In genomic region chr2:241064802-241065354, GRCh38 we compare ENCODE assay signal across 1 cellular context.
TF ChIP-seq lines count a peak whose summit lies in the region.

No MANE protein-coding gene starts in this region.

TF ChIP-seq in HepG2, 621 proteins besides CTCF, POLR2A, EP300 and RAD21:
- TF ChIP-seq AKNA (CRISPR knock-in tag; IDR thresholded peaks at IDR 0.05; ENCODE audit: borderline replicate concordance) (no peak), ATRX (CRISPR knock-in tag; IDR thresholded peaks at IDR 0.05; ENCODE audit: borderline replicate concordance) (no peak), ZBTB42 (CRISPR knock-in tag; IDR thresholded peaks at IDR 0.05) (no peak), FOXJ3 (CRISPR knock-in tag; IDR thresholded peaks at IDR 0.05; ENCODE audit: borderline replicate concordance) (no peak), CC2D1A (CRISPR knock-in tag; IDR thresholded peaks at IDR 0.05) (no peak), ZSCAN9 (CRISPR knock-in tag; IDR thresholded peaks at IDR 0.05; ENCODE audit: borderline replicate concordance) (no peak), ZNF225 (CRISPR knock-in tag; IDR thresholded peaks at IDR 0.05) (no peak), MXD4 (CRISPR knock-in tag; IDR thresholded peaks at IDR 0.05) (no peak), NPAS2 (CRISPR knock-in tag; IDR thresholded peaks at IDR 0.05; ENCODE audit: borderline replicate concordance) (no peak), SRSF1 (optimal IDR thresholded peaks at IDR 0.05; ENCODE audit: low read depth, low read length) (no peak), ZBTB1 (CRISPR knock-in tag; IDR thresholded peaks at IDR 0.05; ENCODE audit: borderline replicate concordance) (no peak), NRL (CRISPR knock-in tag; IDR thresholded peaks at IDR 0.05; ENCODE audit: borderline replicate concordance) (no peak), MYNN (CRISPR knock-in tag; IDR thresholded peaks at IDR 0.05; ENCODE audit: low read depth) (no peak), GLI4 (CRISPR knock-in tag; IDR thresholded peaks at IDR 0.05; ENCODE audit: borderline replicate concordance) (no peak), ZNF335 (CRISPR knock-in tag; IDR thresholded peaks at IDR 0.05) (no peak), DBP (CRISPR knock-in tag; IDR thresholded peaks at IDR 0.05; ENCODE audit: not compliant biosample characterization) (no peak), SUZ12 (IDR thresholded peaks at IDR 0.05; ENCODE audit: low read depth, low read length) (no peak)
- TF ChIP-seq, protein P1, sequence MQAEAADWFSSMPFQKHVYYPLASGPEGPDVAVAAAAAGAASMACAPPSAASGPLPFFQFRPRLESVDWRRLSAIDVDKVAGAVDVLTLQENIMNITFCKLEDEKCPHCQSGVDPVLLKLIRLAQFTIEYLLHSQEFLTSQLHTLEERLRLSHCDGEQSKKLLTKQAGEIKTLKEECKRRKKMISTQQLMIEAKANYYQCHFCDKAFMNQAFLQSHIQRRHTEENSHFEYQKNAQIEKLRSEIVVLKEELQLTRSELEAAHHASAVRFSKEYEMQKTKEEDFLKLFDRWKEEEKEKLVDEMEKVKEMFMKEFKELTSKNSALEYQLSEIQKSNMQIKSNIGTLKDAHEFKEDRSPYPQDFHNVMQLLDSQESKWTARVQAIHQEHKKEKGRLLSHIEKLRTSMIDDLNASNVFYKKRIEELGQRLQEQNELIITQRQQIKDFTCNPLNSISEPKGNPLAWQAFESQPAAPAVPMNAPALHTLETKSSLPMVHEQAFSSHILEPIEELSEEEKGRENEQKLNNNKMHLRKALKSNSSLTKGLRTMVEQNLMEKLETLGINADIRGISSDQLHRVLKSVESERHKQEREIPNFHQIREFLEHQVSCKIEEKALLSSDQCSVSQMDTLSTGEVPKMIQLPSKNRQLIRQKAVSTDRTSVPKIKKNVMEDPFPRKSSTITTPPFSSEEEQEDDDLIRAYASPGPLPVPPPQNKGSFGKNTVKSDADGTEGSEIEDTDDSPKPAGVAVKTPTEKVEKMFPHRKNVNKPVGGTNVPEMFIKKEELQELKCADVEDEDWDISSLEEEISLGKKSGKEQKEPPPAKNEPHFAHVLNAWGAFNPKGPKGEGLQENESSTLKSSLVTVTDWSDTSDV (CRISPR knock-in tag; IDR thresholded peaks at IDR 0.05): no peak
- TF ChIP-seq, protein P2, sequence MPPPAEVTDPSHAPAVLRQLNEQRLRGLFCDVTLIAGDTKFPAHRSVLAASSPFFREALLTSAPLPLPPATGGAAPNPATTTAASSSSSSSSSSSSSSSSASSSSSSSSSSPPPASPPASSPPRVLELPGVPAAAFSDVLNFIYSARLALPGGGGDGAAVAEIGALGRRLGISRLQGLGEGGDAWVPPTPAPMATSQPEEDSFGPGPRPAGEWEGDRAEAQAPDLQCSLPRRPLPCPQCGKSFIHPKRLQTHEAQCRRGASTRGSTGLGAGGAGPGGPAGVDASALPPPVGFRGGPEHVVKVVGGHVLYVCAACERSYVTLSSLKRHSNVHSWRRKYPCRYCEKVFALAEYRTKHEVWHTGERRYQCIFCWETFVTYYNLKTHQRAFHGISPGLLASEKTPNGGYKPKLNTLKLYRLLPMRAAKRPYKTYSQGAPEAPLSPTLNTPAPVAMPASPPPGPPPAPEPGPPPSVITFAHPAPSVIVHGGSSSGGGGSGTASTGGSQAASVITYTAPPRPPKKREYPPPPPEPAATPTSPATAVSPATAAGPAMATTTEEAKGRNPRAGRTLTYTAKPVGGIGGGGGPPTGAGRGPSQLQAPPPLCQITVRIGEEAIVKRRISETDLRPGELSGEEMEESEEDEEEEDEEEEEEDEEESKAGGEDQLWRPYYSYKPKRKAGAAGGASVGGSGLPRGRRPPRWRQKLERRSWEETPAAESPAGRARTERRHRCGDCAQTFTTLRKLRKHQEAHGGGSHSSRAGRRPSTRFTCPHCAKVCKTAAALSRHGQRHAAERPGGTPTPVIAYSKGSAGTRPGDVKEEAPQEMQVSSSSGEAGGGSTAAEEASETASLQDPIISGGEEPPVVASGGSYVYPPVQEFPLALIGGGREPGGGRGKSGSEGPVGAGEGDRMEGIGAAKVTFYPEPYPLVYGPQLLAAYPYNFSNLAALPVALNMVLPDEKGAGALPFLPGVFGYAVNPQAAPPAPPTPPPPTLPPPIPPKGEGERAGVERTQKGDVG (CRISPR knock-in tag; IDR thresholded peaks at IDR 0.05; ENCODE audit: borderline replicate concordance): no peak
